9 cellular contexts compared by ENCODE assay signal in the genomic region with DNA sequence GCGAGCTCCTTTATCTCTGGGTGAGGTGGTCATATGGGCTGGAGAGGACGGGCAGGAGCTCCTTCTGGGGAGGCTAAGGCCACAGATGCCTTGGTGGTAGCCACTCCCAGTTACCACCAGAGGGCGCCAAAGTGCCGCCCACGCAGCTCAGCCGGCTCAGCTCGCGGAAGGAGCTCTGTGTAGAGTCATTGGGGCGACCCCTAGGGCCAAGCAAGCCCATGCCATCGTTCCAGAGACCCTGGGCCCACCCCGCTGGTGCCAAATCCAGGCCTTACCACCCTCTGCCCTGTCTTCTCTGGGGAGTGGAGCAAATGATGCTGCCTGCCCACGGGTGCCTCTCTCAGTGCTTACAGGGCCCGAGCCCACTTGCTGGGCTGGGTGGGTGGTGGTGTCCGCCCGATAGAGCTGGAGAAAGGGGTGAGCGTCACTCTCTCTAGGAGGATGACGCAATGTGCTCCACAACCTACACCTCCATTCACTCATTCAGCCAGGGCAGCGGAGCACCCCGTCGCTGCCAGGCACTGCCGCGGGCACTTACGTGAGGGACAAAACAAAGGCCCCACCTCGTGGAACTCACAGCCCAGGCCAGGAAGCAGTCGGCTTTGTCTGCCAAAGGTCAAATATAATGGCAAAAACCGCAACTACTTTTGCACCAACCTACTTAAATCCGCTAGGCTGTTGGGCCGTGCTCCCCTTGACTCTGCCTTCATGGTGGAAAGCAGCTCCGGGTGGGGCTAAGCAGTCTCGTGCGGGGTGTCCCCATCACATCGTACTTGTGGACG. TPM values are rescaled to one million over a fixed set of nuclear protein-coding genes. Genes with fewer than 3 reads are reported as not detected.
A peak's percentile ranks its signal among the peaks of the same experiment; 100 is the strongest.
DNase-seq lines count a peak whose midpoint lies in the region; ATAC-seq lines count a peak whose summit lies in the region.
"Had no signal": no experiment of that assay in that cellular context is flagged by ENCODE, and none has a peak within 500 bp of the region (broad histone marks: within the 10 kb centered on the region; RNA-seq: fewer than 3 reads in every experiment).

No MANE protein-coding gene starts in this region.

- POLR2A ChIA-PET in activated CD4-positive, alpha-beta T cell treated with anti-CD3 and anti-CD28 coated beads for 36 hours (lab: Charles Lee) = interaction anchor here (0.6 to 1.1 kb wide), 2 partner anchors 241 to 314 kb away, joined by 3 to 9 read pairs; no protein-coding TSS in a partner anchor

- peaks cover 29% of the 10 kb centered on the region for H3K4me1 Mint-ChIP-seq in activated CD4-positive, alpha-beta T cell treated with anti-CD3 and anti-CD28 coated beads for 36 hours

- no peak overlapping the region for H3K27ac Mint-ChIP-seq in activated CD4-positive, alpha-beta T cell treated with anti-CD3 and anti-CD28 coated beads for 36 hours

- H3K9me3 Mint-ChIP-seq in activated CD4-positive, alpha-beta T cell treated with anti-CD3 and anti-CD28 coated beads for 36 hours (ENCODE audit: low read depth) = no peaks in the 10 kb centered on the region

- H3K36me3 Mint-ChIP-seq in activated CD4-positive, alpha-beta T cell treated with anti-CD3 and anti-CD28 coated beads for 36 hours (ENCODE audit: low read depth) = peaks cover 4% of the 10 kb centered on the region

- H3K4me3 Mint-ChIP-seq in activated CD4-positive, alpha-beta T cell treated with anti-CD3 and anti-CD28 coated beads for 36 hours = no peak overlapping the region

- intact Hi-C loops in activated CD4-positive, alpha-beta T cell treated with anti-CD3 and anti-CD28 coated beads for 36 hours (cut with DNase I, micrococcal nuclease) = loop anchor here (1.0 to 5.0 kb wide), 4 partner anchors 150 to 451 kb away; partner anchors contain the start of gene UNC5A (in 1 of the 2)

- CTCF ChIA-PET in activated CD4-positive, alpha-beta T cell treated with anti-CD3 and anti-CD28 coated beads for 36 hours (lab: Charles Lee) = interaction anchor here (0.5 to 6.1 kb wide), 67 partner anchors 8 to 503 kb away, joined by 3 to 56 read pairs (median 4); partner anchors contain the start of genes EIF4E1B, HK3, SNCB and TSPAN17

- peak; percentile 34 to 69 for DNase-seq in NCI-H187 (lab: John Stamatoyannopoulos, UW)
- DNase-seq in NCI-H187 treated with DMSO at 0.1 percent for 48 hours (lab: John Stamatoyannopoulos, UW) = no peak
- peak; percentile 47 for DNase-seq in NCI-H226
- peak; percentile 89 for DNase-seq in activated CD4-positive, alpha-beta T cell treated with anti-CD3 and anti-CD28 coated beads for 36 hours
- DNase-seq in cerebellar cortex (ENCODE audit: low spot score) = peak; percentile 87
- peak; percentile 72 for DNase-seq in left lobe of liver (ENCODE audit: low spot score)
- DNase-seq in stimulated activated CD4-positive, alpha-beta T cell treated with anti-CD3 and anti-CD28 coated beads, Interleukin-4, amount 100 ng/mL, for 48 hours (ENCODE audit: low read depth in 2 of 2) = peak; percentile 71 to 74

- ATAC-seq in HG02938 (IDR thresholded peaks at IDR 0.05; ENCODE audit: unreplicated experiment) (peak; percentile 51), left lobe of liver (peak; percentile 78)
- ATAC-seq in activated CD4-positive, alpha-beta T cell treated with anti-CD3 and anti-CD28 coated beads for 36 hours = peak; percentile 78

- H3K27me3 Mint-ChIP-seq in activated CD4-positive, alpha-beta T cell treated with anti-CD3 and anti-CD28 coated beads for 36 hours = peaks cover 8% of the 10 kb centered on the region

RNA-seq across cellular contexts. Expression of gene TSPAN17, which starts 13.8 kb away (rescaled TPM):
- total RNA-seq in activated CD4-positive, alpha-beta T cell treated with anti-CD3 and anti-CD28 coated beads for 36 hours = 10 to 100 TPM; 19.4 to 25.2 TPM
- total RNA-seq in left lobe of liver = 13.7 TPM

RNA-seq across cellular contexts. Expression of gene EIF4E1B, which starts 30.6 kb away (rescaled TPM):
- total RNA-seq in activated CD4-positive, alpha-beta T cell treated with anti-CD3 and anti-CD28 coated beads for 36 hours = not detected
- not detected for total RNA-seq in left lobe of liver
- total RNA-seq: subcutaneous adipose tissue had no signal

RNA-seq across cellular contexts. Expression of gene SNCB, which starts 30.7 kb away (rescaled TPM):
- under 1 TPM; 0.46 to 0.55 TPM for total RNA-seq in activated CD4-positive, alpha-beta T cell treated with anti-CD3 and anti-CD28 coated beads for 36 hours
- not detected for total RNA-seq in left lobe of liver
- total RNA-seq: subcutaneous adipose tissue had no signal

RNA-seq across cellular contexts. Expression of gene GPRIN1, which starts 51.1 kb away (rescaled TPM):
- total RNA-seq in activated CD4-positive, alpha-beta T cell treated with anti-CD3 and anti-CD28 coated beads for 36 hours = 1 to 10 TPM; 3.8 to 4.1 TPM
- 0.18 TPM for total RNA-seq in left lobe of liver
